Comparison of ENCODE assay signal across 19 cellular contexts in genomic region chr1:211705439-211706205, GRCh38. TPM values are rescaled to one million over a fixed set of nuclear protein-coding genes. Genes with fewer than 3 reads are reported as not detected.
DNase-seq lines count a peak whose midpoint lies in the region; ATAC-seq, FAIRE-seq and TF ChIP-seq lines count a peak whose summit lies in the region.
"Had no signal": no experiment of that assay in that cellular context is flagged by ENCODE, and none has a peak within 500 bp of the region (broad histone marks: within the 10 kb centered on the region; RNA-seq: fewer than 3 reads in every experiment).

No MANE protein-coding gene starts in this region.

- WGBS in body of pancreas, 2 donors = 76 to 80% methylated on average over 4 to 6 of the region's 6 CpGs

- H3K79me2 ChIP-seq in keratinocyte (ENCODE audit: control insufficient read depth, insufficient read depth, low read length) = no peaks in the 10 kb centered on the region

- no peak for TF ChIP-seq CTCF in keratinocyte (optimal IDR thresholded peaks at IDR 0.05 in 1 of 3, IDR thresholded peaks at IDR 0.05 in 1 of 3, conservative IDR thresholded peaks at IDR 0.05 in 1 of 3; ENCODE audit: extremely low read depth in 1 of 3, insufficient read depth in 2 of 3, low read length in 3 of 3)
- no peak for TF ChIP-seq CTCF in body of pancreas (IDR thresholded peaks at IDR 0.05)

- H2AFZ ChIP-seq in keratinocyte (ENCODE audit: control insufficient read depth, low read length) = peak overlapping the region; percentile 34

- H3K27me3 ChIP-seq in keratinocyte (ENCODE audit: control insufficient read depth, extremely low read depth, insufficient read depth, low read length) = no peaks in the 10 kb centered on the region
- H3K27me3 ChIP-seq in body of pancreas = no peaks in the 10 kb centered on the region
- H3K27me3 ChIP-seq: ascending aorta, vagina had no signal

- DNase-seq in AG20443 (ENCODE audit: low spot score) = peak; percentile 34
- peak; percentile 10 for DNase-seq in ELR (ENCODE audit: low read depth)
- DNase-seq in RPMI7951 (ENCODE audit: low read depth) = peak; percentile 49
- DNase-seq in keratinocyte (ENCODE audit: low read depth, low spot score) = peak; percentile 98
- DNase-seq in HuH-7.5 (ENCODE audit: low spot score) = no peak
- no peak for DNase-seq in GM12892 (ENCODE audit: insufficient read length)
- no peak for DNase-seq in posterior cingulate gyrus
- no peak for DNase-seq in body of pancreas
- DNase-seq: activated B cell treated with CpG ODN at 0.5 μM for 24 hours, activated gamma-delta T cell, GOT3, NCI-H2171, OCI-M1, T-helper 1 cell had no signal

- FAIRE-seq in keratinocyte (lab: Jason Lieb, UNC) (peak; percentile 98), GM12892 (lab: Jason Lieb, UNC) (no peak)
- FAIRE-seq: D721Med had no signal

- peaks cover 39% of the 10 kb centered on the region for H3K4me1 ChIP-seq in keratinocyte (ENCODE audit: control insufficient read depth, extremely low read depth, insufficient read depth, low read length)
- H3K4me1 ChIP-seq in body of pancreas = peaks cover 8% of the 10 kb centered on the region
- H3K4me1 ChIP-seq: ascending aorta had no signal

- H3K9ac ChIP-seq in keratinocyte (ENCODE audit: control insufficient read depth, extremely low read depth, insufficient read depth, low read length) = peak overlapping the region; percentile 46

- dilution Hi-C loops in keratinocyte (cut with MboI; ENCODE audit: extremely low pct_ligation_motif_present, low sequenced_read_pairs) = no loop called here

- no peak for ATAC-seq in body of pancreas

- H3K9me1 ChIP-seq in keratinocyte (ENCODE audit: control insufficient read depth, extremely low read depth, insufficient read depth, low read length) = no peaks in the 10 kb centered on the region

- H3K27ac ChIP-seq in keratinocyte (ENCODE audit: control insufficient read depth, insufficient read depth, low read length) = peak overlapping the region; percentile 75
- no peak overlapping the region for H3K27ac ChIP-seq in body of pancreas
- H3K27ac ChIP-seq: ascending aorta, vagina had no signal

- H4K20me1 ChIP-seq in keratinocyte (ENCODE audit: control insufficient read depth, extremely low read depth, insufficient read depth, low read length) = no peaks in the 10 kb centered on the region

- TF ChIP-seq POLR2A in GM12892 (IDR thresholded peaks at IDR 0.05; ENCODE audit: low read depth, low read length) (no peak), body of pancreas (IDR thresholded peaks at IDR 0.05) (no peak)

- no peak overlapping the region for H3K4me3 ChIP-seq in keratinocyte (ENCODE audit: control insufficient read depth in 2 of 3, extremely low read depth in 1 of 3, insufficient read depth in 2 of 3, low read depth in 1 of 3, low read length in 3 of 3)
- no peak overlapping the region for H3K4me3 ChIP-seq in body of pancreas
- H3K4me3 ChIP-seq: ascending aorta, skin epidermis, vagina had no signal

- no peaks in the 10 kb centered on the region for H3K36me3 ChIP-seq in keratinocyte (ENCODE audit: control insufficient read depth in 2 of 2, extremely low read depth in 1 of 2, insufficient read depth in 2 of 2, low read length in 2 of 2)
- H3K36me3 ChIP-seq in body of pancreas (replicated peaks in 1 of 2; ENCODE audit: insufficient read depth in 1 of 2, low read depth in 2 of 2) = no peaks in the 10 kb centered on the region
- H3K36me3 ChIP-seq: ascending aorta, vagina had no signal

- intact Hi-C loops in posterior cingulate gyrus (cut with DNase I) = no loop called here
- intact Hi-C loops in body of pancreas (cut with DNase I) = loop anchor here (10.0 kb wide), 1 partner anchor 239 kb away; no protein-coding TSS in a partner anchor

- H3K9me3 ChIP-seq in keratinocyte (ENCODE audit: control insufficient read depth, low read depth, low read length) (no peaks in the 10 kb centered on the region), body of pancreas (no peaks in the 10 kb centered on the region)
- H3K9me3 ChIP-seq: ascending aorta, vagina had no signal

- peak overlapping the region; percentile 76 for H3K4me2 ChIP-seq in keratinocyte (ENCODE audit: control insufficient read depth, extremely low read depth, insufficient read depth, low read depth, low read length)

RNA-seq across cellular contexts. Expression of gene NEK2, which starts 30.2 kb away (rescaled TPM):
- 100 and 110 TPM in 2 replicates for total RNA-seq in RPMI7951 (2014; rRNA removed; shearing (Covaris generic))
- polyA plus RNA-seq in keratinocyte = 0.99 to 10.8 TPM (median 7.0 TPM) in 3 replicates
- polyA plus RNA-seq in keratinocyte (2011; ENCODE audit: low read depth) = not detected
- 2.1 and 3.3 TPM in 2 replicates for polyA plus RNA-seq in keratinocyte (2011; cell fraction: cytosol; rRNA removed)
- polyA plus RNA-seq in keratinocyte (2011; cell fraction: nucleus; rRNA removed) = 1.1 and 1.5 TPM in 2 replicates
- polyA plus RNA-seq in keratinocyte (2012; ENCODE audit: low replicate concordance) = 6.2 TPM in 1 of 2 replicates, not detected in the other
- 1.5 to 9.0 TPM (median 2.5 TPM) in 3 replicates for polyA minus RNA-seq in keratinocyte
- 4.8 TPM for polyA minus RNA-seq in keratinocyte (2011; cell fraction: cytosol; rRNA and poly(A)+ RNA removed)
- polyA minus RNA-seq in keratinocyte (2011; cell fraction: nucleus; rRNA and poly(A)+ RNA removed) = 0.53 and 2.4 TPM in 2 replicates
- polyA plus RNA-seq in GM12892 (2012; ENCODE audit: missing spikeins) = 14.3 TPM
- total RNA-seq in body of pancreas = not detected
- total RNA-seq: ascending aorta, B cell had no signal

Comparison
In these comparisons a context has a peak if more than half of its experiments do, and no peak if none do; other contexts are left out.
1. DNase-seq: peak in AG20443 (single experiment), ELR (single experiment), RPMI7951 (single experiment) and keratinocyte (single experiment); none in HuH-7.5 (single experiment), GM12892 (single experiment), posterior cingulate gyrus (0 of 10) and body of pancreas (0 of 4).
2. RNA of gene NEK2, which starts 30.2 kb away (total RNA-seq): 100 to 110 TPM in RPMI7951; not detected in body of pancreas; every median in the first group is over 100 times any median in the second.